18 cellular contexts compared by ENCODE assay signal in genomic region chr5:173413476-173413982, GRCh38.
DNase-seq lines count a peak whose midpoint lies in the region; ATAC-seq and TF ChIP-seq lines count a peak whose summit lies in the region.
"Had no signal": no experiment of that assay in that cellular context is flagged by ENCODE, and none has a peak within 500 bp of the region (broad histone marks: within the 10 kb centered on the region; RNA-seq: fewer than 3 reads in every experiment).

No MANE protein-coding gene starts in this region.

- 0 out of 2 replicates have a peak, but pooled peaks have one; percentile 34 for ATAC-seq in Panc1
- ATAC-seq: A549, GM23338 had no signal

- DNase-seq in HK-2 (ENCODE audit: unreplicated experiment): peak; percentile 45
- no peak for DNase-seq in Panc1 (ENCODE audit: low read depth, low spot score)
- DNase-seq in kidney tubule cell (ENCODE audit: low spot score): peak; percentile 91
- DNase-seq in sigmoid colon: peak; percentile 13
- no peak for DNase-seq in kidney glomerular epithelial cell (lab: John Stamatoyannopoulos, UW)
- DNase-seq in globus pallidus (ENCODE audit: low spot score): no peak
- DNase-seq in iPS-NIHi11 (ENCODE audit: low spot score): no peak
- DNase-seq in NAMALWA (ENCODE audit: low spot score): no peak
- DNase-seq: AML-193; Calu3; CD4-positive, CD25-positive, alpha-beta regulatory T cell; DMS 273 treated with DMSO at 0.1 percent for 48 hours; DMS79 treated with DMSO at 0.1 percent for 48 hours; H7; KG1 had no signal

- WGBS in sigmoid colon, 2 donors: 90 to 91% methylated on average over 5 of the region's 5 CpGs

- POLR2A ChIA-PET in Panc1 (lab: Charles Lee): no interaction called here

- no peak overlapping the region for H3K27ac ChIP-seq in Panc1 (ENCODE audit: low read length)
- H3K27ac ChIP-seq in sigmoid colon: no peak overlapping the region
- H3K27ac ChIP-seq: A549; BLaER1 treated with 17β-estradiol and CSF1 and Interleukin-3, amounts not matched to agents 10 nM and 100 nM had no signal

- H3K9me3 ChIP-seq in Panc1 (ENCODE audit: control insufficient read depth, insufficient read depth, low read depth, low read length) (no peaks in the 10 kb centered on the region), sigmoid colon (no peaks in the 10 kb centered on the region)

- intact Hi-C loops in Panc1 (cut with micrococcal nuclease; ENCODE audit: unreplicated experiment): no loop called here
- intact Hi-C loops in sigmoid colon (cut with DNase I): no loop called here

- no peaks in the 10 kb centered on the region for H3K36me3 ChIP-seq in Panc1 (ENCODE audit: control insufficient read depth, insufficient read depth, low read length)
- no peaks in the 10 kb centered on the region for H3K36me3 ChIP-seq in sigmoid colon

- no peaks in the 10 kb centered on the region for H3K27me3 ChIP-seq in Panc1 (ENCODE audit: control insufficient read depth, insufficient read depth, low read length)
- H3K27me3 ChIP-seq in sigmoid colon: no peaks in the 10 kb centered on the region
- H3K27me3 ChIP-seq: BLaER1 treated with 17β-estradiol and CSF1 and Interleukin-3, amounts not matched to agents 10 nM and 100 nM had no signal

- in situ Hi-C loops in Panc1 (cut with HindIII; ENCODE audit: low pct_unique_long_range_greater_than_20kb, low sequenced_read_pairs): no loop called here

- TF ChIP-seq CTCF in Panc1 (IDR thresholded peaks at IDR 0.05) (no peak), sigmoid colon (IDR thresholded peaks at IDR 0.05) (no peak)

- no peak overlapping the region for H3K4me3 ChIP-seq in Panc1 (ENCODE audit: low read depth in 2 of 2, low read length in 2 of 2)
- H3K4me3 ChIP-seq in sigmoid colon: no peak overlapping the region
- H3K4me3 ChIP-seq: A549; BLaER1 treated with 17β-estradiol and CSF1 and Interleukin-3, amounts not matched to agents 10 nM and 100 nM; GM23338 had no signal

- CTCF ChIA-PET in Panc1 (lab: Charles Lee): no interaction called here

- no peak for TF ChIP-seq EP300 in sigmoid colon (IDR thresholded peaks at IDR 0.05)

- TF ChIP-seq POLR2A in sigmoid colon (IDR thresholded peaks at IDR 0.05): no peak

- no TSS peak for BruUV-seq in Panc1 (replicated peaks; lab: Mats Ljungman, UMichigan)

- H3K4me1 ChIP-seq in Panc1 (ENCODE audit: control insufficient read depth, insufficient read depth, low read length): no peaks in the 10 kb centered on the region
- H3K4me1 ChIP-seq in sigmoid colon: peaks cover 0 to 17% (median 7%) of the 10 kb centered on the region in 4 donors
- H3K4me1 ChIP-seq: A549 had no signal

Comparison
In these comparisons a context has a peak if more than half of its experiments do, and no peak if none do; other contexts are left out.
1. DNase-seq: peak in HK-2 (single experiment), kidney tubule cell (single experiment) and sigmoid colon (single experiment); none in Panc1 (single experiment), kidney glomerular epithelial cell (single experiment), globus pallidus (single experiment), iPS-NIHi11 (single experiment) and NAMALWA (single experiment).